In genomic region chr14:89325299-89325883, GRCh38 we compare ENCODE assay signal across 16 cellular contexts.
DNase-seq lines count a peak whose midpoint lies in the region; ATAC-seq and TF ChIP-seq lines count a peak whose summit lies in the region.
"Had no signal": no experiment of that assay in that cellular context is flagged by ENCODE, and none has a peak within 500 bp of the region (broad histone marks: within the 10 kb centered on the region; RNA-seq: fewer than 3 reads in every experiment).

No MANE protein-coding gene starts in this region.

- H3K79me2 ChIP-seq in DND-41 (ENCODE audit: insufficient read depth, low read length): peaks cover 91% of the 10 kb centered on the region

- no peaks in the 10 kb centered on the region for H3K9me3 ChIP-seq in DND-41 (ENCODE audit: insufficient read depth, low read length, severe bottlenecking)
- H3K9me3 ChIP-seq: heart right ventricle, SK-N-SH, tibial nerve had no signal

- peaks cover 23% of the 10 kb centered on the region for H3K36me3 Mint-ChIP-seq in endothelial cell (ENCODE audit: low read depth, unreplicated experiment)

- DNase-seq in DND-41 (no peak), endothelial cell (ENCODE audit: low spot score) (no peak), inferior parietal cortex (ENCODE audit: extremely low spot score) (no peak), GM19240 (ENCODE audit: insufficient read length, low spot score) (no peak), pons (ENCODE audit: low spot score) (no peak)
- no peak for DNase-seq in activated naive CD4-positive, alpha-beta T cell (lab: John Stamatoyannopoulos, UW)
- DNase-seq: amniotic stem cell, DMS 273 treated with DMSO at 0.1 percent for 48 hours, heart right ventricle, NCI-H1048, OCI-M1, SK-N-SH had no signal

- H3K27me3 ChIP-seq in DND-41 (ENCODE audit: insufficient read depth, low read length, poor library complexity): no peaks in the 10 kb centered on the region
- H3K27me3 ChIP-seq: heart right ventricle, tibial nerve had no signal

- H3K36me3 ChIP-seq in DND-41 (ENCODE audit: insufficient read depth, low read length): peaks cover 27% of the 10 kb centered on the region

- peak overlapping the region; percentile 43 for H3K4me3 Mint-ChIP-seq in endothelial cell (ENCODE audit: unreplicated experiment)

- H3K27ac ChIP-seq in DND-41 (ENCODE audit: low read length): 0 out of 2 replicates have a peak overlapping the region, but pooled peaks have one; percentile 41
- H3K27ac ChIP-seq: heart right ventricle, tibial nerve had no signal

- H3K27ac Mint-ChIP-seq in endothelial cell (ENCODE audit: unreplicated experiment): no peak overlapping the region
- H3K27ac Mint-ChIP-seq: IgD-negative memory B cell had no signal

- H3K4me3 ChIP-seq in DND-41 (ENCODE audit: low read depth in 1 of 2, low read length in 2 of 2): no peak overlapping the region
- H3K4me3 ChIP-seq: heart right ventricle, tibial nerve had no signal

- H3K27me3 Mint-ChIP-seq in endothelial cell (ENCODE audit: unreplicated experiment): no peaks in the 10 kb centered on the region
- H3K27me3 Mint-ChIP-seq: IgD-negative memory B cell had no signal

- ATAC-seq in DND-41 (ENCODE audit: insufficient read depth, low read depth) (no peak), GM19023 (IDR thresholded peaks at IDR 0.05; ENCODE audit: unreplicated experiment) (peak; percentile 57), HG03342 (IDR thresholded peaks at IDR 0.05; ENCODE audit: unreplicated experiment) (peak; percentile 45)
- ATAC-seq: heart right ventricle had no signal

- no peak overlapping the region for H2AFZ ChIP-seq in DND-41 (ENCODE audit: low read depth, low read length)

- no peak for TF ChIP-seq CTCF in DND-41 (IDR thresholded peaks at IDR 0.05; ENCODE audit: borderline replicate concordance, extremely low read depth, low read length, poor library complexity, severe bottlenecking)
- no peak for TF ChIP-seq CTCF in endothelial cell (IDR thresholded peaks at IDR 0.05; ENCODE audit: unreplicated experiment)

- H3K4me1 ChIP-seq in DND-41 (ENCODE audit: insufficient read depth, low read length): peaks cover 21% of the 10 kb centered on the region

- no peaks in the 10 kb centered on the region for H3K9me3 Mint-ChIP-seq in endothelial cell (ENCODE audit: unreplicated experiment)
- H3K9me3 Mint-ChIP-seq: IgD-negative memory B cell had no signal

- H3K9ac ChIP-seq in DND-41 (ENCODE audit: low read depth, low read length): no peak overlapping the region
- H3K9ac ChIP-seq: SK-N-SH had no signal

- peaks cover 4% of the 10 kb centered on the region for H3K4me1 Mint-ChIP-seq in endothelial cell (ENCODE audit: unreplicated experiment)

- H4K20me1 ChIP-seq in DND-41 (ENCODE audit: insufficient read depth, low read length): peaks cover 52% of the 10 kb centered on the region

- H3K4me2 ChIP-seq in DND-41 (ENCODE audit: insufficient read depth, low read length): no peak overlapping the region
- H3K4me2 ChIP-seq: SK-N-SH had no signal
